ENCODE assay signal across 8 cellular contexts in genomic region chrX:22192419-22193086, GRCh38.
DNase-seq lines count a peak whose midpoint lies in the region; ATAC-seq and TF ChIP-seq lines count a peak whose summit lies in the region.

No MANE protein-coding gene starts in this region.

- H3K4me2 ChIP-seq in mesenchymal stem cell (ENCODE audit: low read length, poor library complexity, severe bottlenecking), result no peak overlapping the region

- no peak overlapping the region for H3K27ac ChIP-seq in effector memory CD4-positive, alpha-beta T cell (ENCODE audit: insufficient read depth, low read length, poor library complexity, severe bottlenecking)
- H3K27ac ChIP-seq in mesenchymal stem cell (ENCODE audit: low read length, poor library complexity, severe bottlenecking), result no peak overlapping the region

- H3K27ac Mint-ChIP-seq in activated CD8-positive, alpha-beta T cell treated with anti-CD3 and anti-CD28 coated beads for 36 hours, result no peak overlapping the region

- no peak overlapping the region for H2BK12ac ChIP-seq in mesenchymal stem cell (ENCODE audit: low read length in 2 of 2)

- H2BK120ac ChIP-seq in mesenchymal stem cell (ENCODE audit: low read depth, low read length), result no peak overlapping the region

- no peak overlapping the region for H3K9ac ChIP-seq in mesenchymal stem cell (ENCODE audit: low read length)

- H3K4me3 ChIP-seq in effector memory CD4-positive, alpha-beta T cell (ENCODE audit: insufficient read depth, low read depth, low read length, poor library complexity, severe bottlenecking), result no peak overlapping the region
- H3K4me3 ChIP-seq in mesenchymal stem cell (ENCODE audit: insufficient read depth in 1 of 2, low read depth in 1 of 2, low read length in 2 of 2), result no peak overlapping the region

- H2BK5ac ChIP-seq in mesenchymal stem cell (ENCODE audit: low read depth, low read length, poor library complexity, severe bottlenecking), result no peak overlapping the region

- no peaks in the 10 kb centered on the region for H3K27me3 ChIP-seq in effector memory CD4-positive, alpha-beta T cell (replicated peaks; ENCODE audit: control insufficient read depth, insufficient read depth, low read length, poor library complexity, severe bottlenecking)
- peaks cover 0 to 3% of the 10 kb centered on the region in 2 experiments for H3K27me3 ChIP-seq in mesenchymal stem cell (ENCODE audit: control insufficient read depth in 1 of 2, insufficient read depth in 1 of 2, low read length in 2 of 2)

- POLR2A ChIA-PET in activated CD8-positive, alpha-beta T cell treated with anti-CD3 and anti-CD28 coated beads for 36 hours (lab: Charles Lee), result no interaction called here

- H3K4me3 Mint-ChIP-seq in activated CD8-positive, alpha-beta T cell treated with anti-CD3 and anti-CD28 coated beads for 36 hours, result no peak overlapping the region

- no peaks in the 10 kb centered on the region for H3K36me3 ChIP-seq in effector memory CD4-positive, alpha-beta T cell (ENCODE audit: control insufficient read depth, insufficient read depth, low read length)
- H3K36me3 ChIP-seq in mesenchymal stem cell (ENCODE audit: control insufficient read depth in 1 of 2, insufficient read depth in 2 of 2, low read depth in 1 of 2, low read length in 2 of 2), result no peaks in the 10 kb centered on the region

- no peak overlapping the region for H4K91ac ChIP-seq in mesenchymal stem cell (ENCODE audit: low read length)

- intact Hi-C loops in activated CD8-positive, alpha-beta T cell treated with anti-CD3 and anti-CD28 coated beads for 36 hours (cut with micrococcal nuclease), result loop anchor here (5.0 kb wide), 1 partner anchor 205 kb away; no protein-coding TSS in a partner anchor

- no peaks in the 10 kb centered on the region for H3K27me3 Mint-ChIP-seq in activated CD8-positive, alpha-beta T cell treated with anti-CD3 and anti-CD28 coated beads for 36 hours

- H3K9me3 Mint-ChIP-seq in activated CD8-positive, alpha-beta T cell treated with anti-CD3 and anti-CD28 coated beads for 36 hours, result no peaks in the 10 kb centered on the region

- H2AK5ac ChIP-seq in mesenchymal stem cell (ENCODE audit: low read length, severe bottlenecking), result no peak overlapping the region

- H3K4ac ChIP-seq in mesenchymal stem cell (ENCODE audit: low read depth in 1 of 2, low read length in 2 of 2), result peak overlapping the region in 1 of 2 experiments; percentile 37

- peak; percentile 97 for ATAC-seq in GM18868 (IDR thresholded peaks at IDR 0.05; ENCODE audit: unreplicated experiment)
- peak; percentile 97 for ATAC-seq in HG03095 (IDR thresholded peaks at IDR 0.05; ENCODE audit: unreplicated experiment)
- peak; percentile 65 for ATAC-seq in activated CD8-positive, alpha-beta T cell treated with anti-CD3 and anti-CD28 coated beads for 36 hours

- H3K14ac ChIP-seq in mesenchymal stem cell (ENCODE audit: low read length in 2 of 2), result no peak overlapping the region

- no peaks in the 10 kb centered on the region for H3K79me1 ChIP-seq in mesenchymal stem cell (replicated peaks; ENCODE audit: low read length, poor library complexity, severe bottlenecking)

- H2BK15ac ChIP-seq in mesenchymal stem cell (ENCODE audit: low read depth, poor library complexity, severe bottlenecking), result no peak overlapping the region

- no peak overlapping the region for H3K23ac ChIP-seq in mesenchymal stem cell (ENCODE audit: low read length in 2 of 2)

- CTCF ChIA-PET in activated CD8-positive, alpha-beta T cell treated with anti-CD3 and anti-CD28 coated beads for 36 hours (lab: Charles Lee), result interaction anchor here (0.6 to 2.7 kb wide), 2 partner anchors 11 to 208 kb away, joined by 3 to 10 read pairs; no protein-coding TSS in a partner anchor

- peaks cover 11% of the 10 kb centered on the region for H3K4me1 Mint-ChIP-seq in activated CD8-positive, alpha-beta T cell treated with anti-CD3 and anti-CD28 coated beads for 36 hours (ENCODE audit: low read depth)

- peak overlapping the region in 1 of 2 experiments; percentile 34 for H3K18ac ChIP-seq in mesenchymal stem cell (ENCODE audit: low read depth in 1 of 2, low read length in 2 of 2)

- peak; percentile 66 for DNase-seq in Ammon's horn (ENCODE audit: low spot score)
- DNase-seq in NCI-H69 (lab: John Stamatoyannopoulos, UW), result peak; percentile 79
- DNase-seq in activated CD8-positive, alpha-beta T cell treated with anti-CD3 and anti-CD28 coated beads for 36 hours, result peak; percentile 58
- peak; percentile 0 to 14 (median 3) for DNase-seq in effector memory CD4-positive, alpha-beta T cell
- peak; percentile 57 for DNase-seq in mesenchymal stem cell
- DNase-seq in stimulated activated CD8-positive, alpha-beta memory T cell treated with anti-CD3 and anti-CD28 coated beads, Interleukin-2, amount 100 ng/mL, for 48 hours (ENCODE audit: low read depth in 2 of 2), result peak; percentile 18 to 28

- no peaks in the 10 kb centered on the region for H3K4me1 ChIP-seq in effector memory CD4-positive, alpha-beta T cell (ENCODE audit: control insufficient read depth, insufficient read depth, low read length, poor library complexity, severe bottlenecking)
- H3K4me1 ChIP-seq in mesenchymal stem cell (ENCODE audit: control insufficient read depth, insufficient read depth, low read depth, low read length), result no peaks in the 10 kb centered on the region

- WGBS in mesenchymal stem cell, result 50% methylated on average over 7 of the region's 14 CpGs

- no peak overlapping the region for H4K8ac ChIP-seq in mesenchymal stem cell (ENCODE audit: low read length)

- TF ChIP-seq CTCF in activated CD8-positive, alpha-beta T cell treated with anti-CD3 and anti-CD28 coated beads for 36 hours (IDR thresholded peaks at IDR 0.05), result peak; percentile 61

- H3K9me3 ChIP-seq in effector memory CD4-positive, alpha-beta T cell (ENCODE audit: control insufficient read depth, low read length), result no peaks in the 10 kb centered on the region
- no peaks in the 10 kb centered on the region for H3K9me3 ChIP-seq in mesenchymal stem cell (ENCODE audit: control insufficient read depth, low read length)

- H2AFZ ChIP-seq in mesenchymal stem cell (ENCODE audit: low read depth, low read length), result no peak overlapping the region

- H3K36me3 Mint-ChIP-seq in activated CD8-positive, alpha-beta T cell treated with anti-CD3 and anti-CD28 coated beads for 36 hours (ENCODE audit: low read depth), result peaks cover 9% of the 10 kb centered on the region

Comparison
In these comparisons a context has a peak if more than half of its experiments do, and no peak if none do; other contexts are left out.
1. DNase-seq: peak in every context shown above with its lines; median percentile 79 in NCI-H69; 66 in Ammon's horn; 58 in activated CD8-positive, alpha-beta T cell treated with anti-CD3 and anti-CD28 coated beads for 36 hours; 57 in mesenchymal stem cell; 23 in stimulated activated CD8-positive, alpha-beta memory T cell treated with anti-CD3 and anti-CD28 coated beads, Interleukin-2, amount 100 ng/mL, for 48 hours; 3 in effector memory CD4-positive, alpha-beta T cell.